26 cellular contexts compared by ENCODE assay signal in the genomic region with DNA sequence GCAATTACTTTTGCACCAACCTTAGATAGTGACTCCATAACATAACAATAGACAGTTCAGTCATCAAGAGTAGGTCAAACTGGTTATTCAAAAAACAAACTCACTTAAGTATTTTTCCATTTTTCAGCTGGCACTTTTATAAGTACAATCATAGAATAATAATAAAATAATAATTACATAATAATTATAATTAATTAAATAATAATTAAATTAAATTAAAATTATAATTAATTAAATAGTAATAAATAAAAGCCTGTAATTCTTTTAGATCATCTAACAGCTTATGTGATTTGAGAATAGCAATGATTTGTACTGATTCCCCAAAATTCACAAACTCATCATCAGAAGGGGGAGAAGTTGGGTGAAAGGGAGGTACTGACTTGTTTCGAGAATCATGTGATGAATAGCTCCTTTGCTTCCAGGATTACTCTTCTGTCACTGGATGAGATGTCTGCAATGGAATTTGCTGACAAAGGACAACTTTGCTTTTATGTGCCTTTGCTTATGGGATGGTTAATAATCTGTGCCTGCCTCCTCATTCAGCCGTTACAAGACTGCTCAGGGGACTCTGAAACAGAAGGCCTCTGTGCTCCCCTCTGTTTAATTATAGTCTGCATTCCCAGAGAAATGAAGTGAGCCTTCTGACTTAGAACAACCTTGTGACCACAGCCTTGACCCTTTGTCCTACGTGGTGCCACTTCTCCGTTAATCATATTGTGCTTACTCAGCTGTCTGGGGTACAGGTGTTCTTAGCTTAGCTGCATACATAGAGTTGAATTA.
A peak's percentile ranks its signal among the peaks of the same experiment; 100 is the strongest.
DNase-seq lines count a peak whose midpoint lies in the region; TF ChIP-seq lines count a peak whose summit lies in the region.
"Had no signal": no experiment of that assay in that cellular context is flagged by ENCODE, and none has a peak within 500 bp of the region (broad histone marks: within the 10 kb centered on the region; RNA-seq: fewer than 3 reads in every experiment).

No MANE protein-coding gene starts in this region.

- POLR2A ChIA-PET in RWPE1 (lab: Yijun Ruan, JAX; ENCODE audit: low non-redundant PET): no interaction called here

- no peak overlapping the region for H3K4me3 ChIP-seq in hepatocyte
- H3K4me3 ChIP-seq: dorsolateral prefrontal cortex, heart right ventricle, left ventricle myocardium inferior, pancreas, upper lobe of right lung had no signal

- DNase-seq in ACHN (peak; percentile 34), SK-MEL-5 (ENCODE audit: low read depth, low spot score) (peak; percentile 1), glomerular visceral epithelial cell (ENCODE audit: extremely low spot score) (peak; percentile 68), renal cortical epithelial cell (ENCODE audit: low read depth) (peak; percentile 94), activated gamma-delta T cell (lab: John Stamatoyannopoulos, UW) (no peak), RWPE1 (ENCODE audit: low spot score) (no peak), hepatocyte (ENCODE audit: low spot score) (no peak)
- no peak for DNase-seq in activated naive CD4-positive, alpha-beta T cell treated with anti-CD3 and anti-CD28 coated beads, Interleukin-2, amount 50 U/mL, for 16 hours
- DNase-seq: activated CD4-positive, alpha-beta T cell treated with anti-CD3 and anti-CD28 coated beads, Interleukin-2, amount 50 U/mL, for 1 hour; activated CD8-positive, alpha-beta memory T cell treated with anti-CD3 and anti-CD28 coated beads, Interleukin-2, amount 10 ng/mL, durations not matched to agents 7 days and 5 days; activated naive CD4-positive, alpha-beta T cell treated with anti-CD3 and anti-CD28 coated beads, Interleukin-2, amount 10 ng/mL, durations not matched to agents 7 days and 5 days; activated T-cell treated with anti-CD3 and anti-CD28 coated beads, Interleukin-2, amount 50 U/mL, for 72 hours; dorsolateral prefrontal cortex; H7; heart right ventricle; Karpas-422; left ventricle myocardium inferior; midbrain; NCI-H1092; NCI-H187 treated with DMSO at 0.1 percent for 48 hours; NCI-H526 treated with DMSO at 0.1 percent for 48 hours; nephron progenitor cell; pancreas; small intestine; substantia nigra; upper lobe of right lung had no signal

- no peaks in the 10 kb centered on the region for H3K36me3 ChIP-seq in hepatocyte (replicated peaks; ENCODE audit: insufficient read depth, low read depth)
- H3K36me3 ChIP-seq: heart right ventricle, left ventricle myocardium inferior, pancreas, upper lobe of right lung had no signal

- H3K9me3 ChIP-seq in hepatocyte (ENCODE audit: low read depth): no peaks in the 10 kb centered on the region
- H3K9me3 ChIP-seq: heart right ventricle, left ventricle myocardium inferior, pancreas, upper lobe of right lung had no signal

- H4K20me1 ChIP-seq in hepatocyte (ENCODE audit: insufficient read depth, poor library complexity, severe bottlenecking): no peaks in the 10 kb centered on the region

- 64% methylated on average over 4 of the region's 4 CpGs for WGBS in hepatocyte (ENCODE audit: low lambda C conversion rate, missing lambda C conversion rate)

- in situ Hi-C loops in ACHN (cut with HindIII; ENCODE audit: low pct_ligation_motif_present, low pct_unique_long_range_greater_than_20kb, low sequenced_read_pairs) (no loop called here), SK-MEL-5 (cut with HindIII; ENCODE audit: low pct_unique_long_range_greater_than_20kb, low sequenced_read_pairs) (no loop called here)

- H3K27me3 ChIP-seq in hepatocyte: no peaks in the 10 kb centered on the region
- H3K27me3 ChIP-seq: heart right ventricle, pancreas, upper lobe of right lung had no signal

- H2AFZ ChIP-seq in hepatocyte: no peak overlapping the region

- H3K79me2 ChIP-seq in hepatocyte: no peaks in the 10 kb centered on the region

- no peak overlapping the region for H3K4me2 ChIP-seq in hepatocyte

- CTCF ChIA-PET in RWPE1 (lab: Yijun Ruan, JAX): no interaction called here

- H3K27ac ChIP-seq in RWPE1 (no peak overlapping the region), hepatocyte (no peak overlapping the region)
- H3K27ac ChIP-seq: dorsolateral prefrontal cortex, heart right ventricle, left ventricle myocardium inferior, pancreas, upper lobe of right lung had no signal

- no peaks in the 10 kb centered on the region for H3K9me2 ChIP-seq in hepatocyte (replicated peaks; ENCODE audit: insufficient read depth)

- H3K4me1 ChIP-seq in hepatocyte (ENCODE audit: insufficient read depth): no peaks in the 10 kb centered on the region
- H3K4me1 ChIP-seq: heart right ventricle, left ventricle myocardium inferior, pancreas, upper lobe of right lung had no signal

- no peak for TF ChIP-seq CTCF in RWPE1 (conservative IDR thresholded peaks at IDR 0.05; ENCODE audit: low read depth)
- no peak for TF ChIP-seq CTCF in hepatocyte (IDR thresholded peaks at IDR 0.05; ENCODE audit: poor library complexity)

Comparison
In these comparisons a context has a peak if more than half of its experiments do, and no peak if none do; other contexts are left out.
1. DNase-seq: peak in ACHN (single experiment), SK-MEL-5 (single experiment), glomerular visceral epithelial cell (single experiment) and renal cortical epithelial cell (single experiment); none in activated gamma-delta T cell (single experiment), RWPE1 (single experiment), activated naive CD4-positive, alpha-beta T cell treated with anti-CD3 and anti-CD28 coated beads, Interleukin-2, amount 50 U/mL, for 16 hours (single experiment) and hepatocyte (single experiment).